Comparison of ENCODE assay signal across 19 cellular contexts in the genomic region with DNA sequence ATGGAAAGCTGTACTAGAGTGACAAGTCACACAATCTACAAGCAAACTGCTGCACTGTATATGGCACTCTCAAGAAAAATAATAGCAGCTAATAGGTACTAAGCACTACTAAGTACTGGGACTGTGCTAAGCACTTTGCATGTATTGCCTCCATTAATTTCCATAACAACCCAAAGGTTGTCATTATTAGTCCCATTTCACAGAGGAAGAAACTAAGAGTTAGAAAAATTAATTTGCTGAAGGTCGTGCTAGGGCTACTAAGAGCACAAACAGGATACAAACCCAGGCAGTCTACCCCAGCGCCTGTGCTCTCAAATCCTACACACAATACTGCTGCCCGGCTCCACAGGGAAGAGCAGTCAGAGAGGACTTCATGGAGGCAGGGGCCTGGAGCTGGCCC. TPM values are rescaled to one million over a fixed set of nuclear protein-coding genes. Genes with fewer than 3 reads are reported as not detected.
A peak's percentile ranks its signal among the peaks of the same experiment; 100 is the strongest.
DNase-seq lines count a peak whose midpoint lies in the region; ATAC-seq and TF ChIP-seq lines count a peak whose summit lies in the region.
"Had no signal": no experiment of that assay in that cellular context is flagged by ENCODE, and none has a peak within 500 bp of the region (broad histone marks: within the 10 kb centered on the region; RNA-seq: fewer than 3 reads in every experiment).

No MANE protein-coding gene starts in this region.

- no peak for TF ChIP-seq POLR2A in vagina (IDR thresholded peaks at IDR 0.05)

- no peaks in the 10 kb centered on the region for H3K79me2 ChIP-seq in Karpas-422 (ENCODE audit: low read length)

- DNase-seq in RWPE2 (ENCODE audit: low spot score) (no peak), osteocyte (ENCODE audit: extremely low spot score, unreplicated experiment) (no peak), vagina (ENCODE audit: extremely low spot score in 2 of 2) (no peak), Karpas-422 (no peak)
- no peak for DNase-seq in activated CD4-positive, alpha-beta T cell treated with anti-CD3 and anti-CD28 coated beads for 48 hours
- DNase-seq: activated CD4-positive, alpha-beta T cell treated with anti-CD3 and anti-CD28 coated beads for 1 hour; activated CD8-positive, alpha-beta T cell treated with anti-CD3 and anti-CD28 coated beads, Interleukin-2, amount 10 ng/mL, durations not matched to agents 7 days and 5 days; activated effector memory CD4-positive, alpha-beta T cell treated with anti-CD3 and anti-CD28 coated beads, Interleukin-2, amount 50 U/mL, for 16 hours; activated naive CD8-positive, alpha-beta T cell treated with anti-CD3 and anti-CD28 coated beads, Interleukin-2, amount 50 U/mL, for 24 hours; GOT3; heart left ventricle; NCI-H1092; NCI-H187; NCI-H2171 treated with DMSO at 0.1 percent for 48 hours; NCI-H526; stimulated activated naive CD4-positive, alpha-beta T cell treated with Interleukin-2 at 50 U/mL for 16 hours had no signal

- no peaks in the 10 kb centered on the region for H3K27me3 Mint-ChIP-seq in osteocyte (ENCODE audit: unreplicated experiment)

- no peak overlapping the region for H3K9ac ChIP-seq in Karpas-422 (ENCODE audit: low read length)

- peaks cover 2% of the 10 kb centered on the region for H3K36me3 Mint-ChIP-seq in osteocyte (ENCODE audit: unreplicated experiment)

- H3K9me3 ChIP-seq in RWPE2 (ENCODE audit: severe bottlenecking) (no peaks in the 10 kb centered on the region), esophagus (ENCODE audit: control insufficient read depth in 2 of 2, insufficient read depth in 1 of 2, low read depth in 1 of 2, low read length in 1 of 2) (no peaks in the 10 kb centered on the region), vagina (no peaks in the 10 kb centered on the region), Karpas-422 (ENCODE audit: low read length) (no peaks in the 10 kb centered on the region)
- H3K9me3 ChIP-seq: heart left ventricle, thoracic aorta had no signal

- H3K4me3 Mint-ChIP-seq in osteocyte (ENCODE audit: unreplicated experiment) = no peak overlapping the region
- H3K4me3 Mint-ChIP-seq: activated CD8-positive, alpha-beta T cell treated with anti-CD3 and anti-CD28 coated beads, Interleukin-2, amount 10 ng/mL, durations not matched to agents 7 days and 5 days; activated naive CD8-positive, alpha-beta T cell treated with anti-CD3 and anti-CD28 coated beads, Interleukin-2, amount 50 U/mL, for 24 hours had no signal

- H3K27ac ChIP-seq in RWPE2 (ENCODE audit: poor library complexity, severe bottlenecking) = peak overlapping the region; percentile 90
- H3K27ac ChIP-seq in esophagus (ENCODE audit: low read depth in 2 of 2, low read length in 1 of 2) = peak overlapping the region; percentile 1 to 15
- H3K27ac ChIP-seq in vagina = peak overlapping the region; percentile 80
- H3K27ac ChIP-seq in Karpas-422 (ENCODE audit: low read length) = no peak overlapping the region
- H3K27ac ChIP-seq: thoracic aorta had no signal

- intact Hi-C loops in vagina (cut with DNase I) = no loop called here

- 95 to 96% methylated on average over 3 of the region's 3 CpGs for WGBS in esophagus, 2 donors

- H3K4me3 ChIP-seq in RWPE2 (ENCODE audit: severe bottlenecking) (no peak overlapping the region), esophagus (ENCODE audit: low read depth in 1 of 2, low read length in 2 of 2) (no peak overlapping the region), vagina (no peak overlapping the region), Karpas-422 (ENCODE audit: low read length) (no peak overlapping the region)
- H3K4me3 ChIP-seq: heart left ventricle, thoracic aorta had no signal

- no peaks in the 10 kb centered on the region for H3K9me2 ChIP-seq in Karpas-422 (replicated peaks; ENCODE audit: insufficient read depth, low read length)

- H3K4me1 Mint-ChIP-seq in osteocyte (ENCODE audit: unreplicated experiment) = peaks cover 59% of the 10 kb centered on the region

- no peaks in the 10 kb centered on the region for H3K9me3 Mint-ChIP-seq in osteocyte (ENCODE audit: unreplicated experiment)
- H3K9me3 Mint-ChIP-seq: activated naive CD8-positive, alpha-beta T cell treated with anti-CD3 and anti-CD28 coated beads, Interleukin-2, amount 50 U/mL, for 24 hours had no signal

- no peak for TF ChIP-seq CTCF in RWPE2 (IDR thresholded peaks at IDR 0.05; ENCODE audit: poor library complexity, severe bottlenecking)
- TF ChIP-seq CTCF in osteocyte (IDR thresholded peaks at IDR 0.05) = no peak
- TF ChIP-seq CTCF in vagina (IDR thresholded peaks at IDR 0.05) = no peak

- no peaks in the 10 kb centered on the region for H4K20me1 ChIP-seq in Karpas-422 (ENCODE audit: insufficient read depth, low read depth, low read length)

- peak overlapping the region; percentile 57 for H3K27ac Mint-ChIP-seq in osteocyte (ENCODE audit: unreplicated experiment)
- H3K27ac Mint-ChIP-seq: activated naive CD8-positive, alpha-beta T cell treated with anti-CD3 and anti-CD28 coated beads, Interleukin-2, amount 50 U/mL, for 24 hours had no signal

- no peak overlapping the region for H2AFZ ChIP-seq in Karpas-422 (ENCODE audit: low read length)

- no peak for ATAC-seq in RWPE2 (ENCODE audit: low read depth)
- no peak for ATAC-seq in GM18498 (IDR thresholded peaks at IDR 0.05; ENCODE audit: unreplicated experiment)
- ATAC-seq: activated CD8-positive, alpha-beta T cell treated with anti-CD3 and anti-CD28 coated beads, Interleukin-2, amount 10 ng/mL, durations not matched to agents 7 days and 5 days; activated naive CD8-positive, alpha-beta T cell treated with anti-CD3 and anti-CD28 coated beads, Interleukin-2, amount 50 U/mL, for 24 hours; heart left ventricle had no signal

- H3K4me1 ChIP-seq in RWPE2 (ENCODE audit: insufficient read depth, poor library complexity, severe bottlenecking) (peaks cover 55% of the 10 kb centered on the region), esophagus (ENCODE audit: control insufficient read depth in 2 of 2, insufficient read depth in 2 of 2, low read length in 1 of 2) (peaks cover 2 to 48% of the 10 kb centered on the region in 2 donors), vagina (peaks cover 76% of the 10 kb centered on the region), Karpas-422 (ENCODE audit: low read length) (peaks cover 47% of the 10 kb centered on the region)

- H3K27me3 ChIP-seq in RWPE2 (ENCODE audit: insufficient read depth, poor library complexity, severe bottlenecking) = no peaks in the 10 kb centered on the region
- H3K27me3 ChIP-seq in esophagus (ENCODE audit: control insufficient read depth in 1 of 2, insufficient read depth in 2 of 2, low read length in 2 of 2) = no peaks in the 10 kb centered on the region
- no peaks in the 10 kb centered on the region for H3K27me3 ChIP-seq in vagina
- H3K27me3 ChIP-seq in Karpas-422 (ENCODE audit: low read length) = no peaks in the 10 kb centered on the region
- H3K27me3 ChIP-seq: heart left ventricle had no signal

- H3K36me3 ChIP-seq in RWPE2 (ENCODE audit: low read depth) (no peaks in the 10 kb centered on the region), esophagus (ENCODE audit: control insufficient read depth in 2 of 2, insufficient read depth in 2 of 2, low read length in 1 of 2) (no peaks in the 10 kb centered on the region), vagina (no peaks in the 10 kb centered on the region), Karpas-422 (ENCODE audit: insufficient read depth, low read length) (no peaks in the 10 kb centered on the region)
- H3K36me3 ChIP-seq: heart left ventricle, thoracic aorta had no signal

- no peak overlapping the region for H3K4me2 ChIP-seq in Karpas-422 (ENCODE audit: low read depth, low read length, poor library complexity, severe bottlenecking)

RNA-seq across cellular contexts. Expression of a gene that starts 51.7 kb away (rescaled TPM):
- polyA plus RNA-seq in esophagus = 10 to 100 TPM; 13.9 to 17.4 TPM
- total RNA-seq in osteocyte (69.8 and 72.4 TPM in 2 replicates), vagina (57.5 TPM)
- total RNA-seq in Karpas-422 (2014; rRNA removed; shearing (Covaris generic); ENCODE audit: low replicate concordance) = 0.19 and 0.43 TPM in 2 replicates

Comparison
In these comparisons a context has a peak if more than half of its experiments do, and no peak if none do; other contexts are left out.
1. RNA of a gene that starts 51.7 kb away (total RNA-seq): 69.8 to 72.4 TPM in osteocyte and 57.5 TPM in vagina (single experiment); 0.19 to 0.43 TPM in Karpas-422; every median in the first group is over 10 times any median in the second.